ENCODE assay signal across 20 cellular contexts in the genomic region with DNA sequence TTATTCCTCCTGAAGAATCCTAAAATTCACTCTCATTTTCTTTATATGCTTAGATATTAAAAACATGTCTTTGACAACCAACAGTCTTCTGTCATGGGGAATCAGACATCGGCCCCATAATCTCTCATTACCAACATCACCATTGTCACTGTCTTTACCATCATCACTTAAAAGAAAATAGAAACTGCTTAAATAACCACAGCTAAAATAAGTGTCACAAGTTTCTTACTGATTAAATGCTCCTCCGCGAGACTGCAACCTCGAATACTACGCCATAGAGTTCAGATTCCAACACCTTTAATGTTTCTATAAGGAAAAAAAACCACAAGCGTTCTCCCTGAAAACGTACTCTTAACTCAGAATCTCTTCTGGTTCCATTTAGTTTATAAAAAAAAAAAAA.
"Had no signal": no experiment of that assay in that cellular context is flagged by ENCODE, and none has a peak within 500 bp of the region (broad histone marks: within the 10 kb centered on the region; RNA-seq: fewer than 3 reads in every experiment).

No MANE protein-coding gene starts in this region.

- H3K9me3 ChIP-seq: mucosa of descending colon, ovary, psoas muscle, suprapubic skin, transverse colon, uterus had no signal

- H3K4me1 ChIP-seq: psoas muscle, suprapubic skin, transverse colon, uterus had no signal

- H3K27me3 Mint-ChIP-seq: effector memory CD8-positive, alpha-beta T cell; naive B cell; T-helper 17 cell had no signal

- H3K4me3 ChIP-seq: mucosa of descending colon, ovary, psoas muscle, suprapubic skin, transverse colon, uterus had no signal

- H3K27ac ChIP-seq: ovary, psoas muscle, suprapubic skin, transverse colon, uterus, VCaP had no signal

- H3K4me3 Mint-ChIP-seq: brain; effector memory CD8-positive, alpha-beta T cell; naive B cell; T-helper 17 cell had no signal

- H3K4me1 Mint-ChIP-seq: naive B cell had no signal

- DNase-seq: activated CD4-positive, CD25-positive, alpha-beta regulatory T cell treated with anti-CD3 and anti-CD28 coated beads, Interleukin-2, amount 50 U/mL, for 72 hours; activated CD8-positive, alpha-beta memory T cell treated with anti-CD3 and anti-CD28 coated beads, Interleukin-2, amount 50 U/mL, for 4 hours; anterior cingulate cortex; caudate nucleus; effector memory CD8-positive, alpha-beta T cell; foreskin fibroblast; left cardiac atrium; mesenchymal stem cell; mucosa of descending colon; naive B cell; ovary; psoas muscle; right cardiac atrium; stimulated activated naive CD8-positive, alpha-beta T cell treated with anti-CD3 and anti-CD28 coated beads, Interleukin-15, Interleukin-2, amounts not matched to agents 100 U/mL and 50 U/mL, for 24 hours; T-helper 17 cell; transverse colon; uterus had no signal

- H3K9me3 Mint-ChIP-seq: brain; effector memory CD8-positive, alpha-beta T cell; naive B cell had no signal

- H3K36me3 Mint-ChIP-seq: brain, naive B cell had no signal

- H3K27me3 ChIP-seq: ovary, suprapubic skin, transverse colon, uterus had no signal

- H3K27ac Mint-ChIP-seq: brain; effector memory CD8-positive, alpha-beta T cell had no signal

- H3K36me3 ChIP-seq: ovary, suprapubic skin, transverse colon, uterus had no signal
